In genomic region chr1:66446261-66447001, GRCh38 we compare ENCODE assay signal across 8 cellular contexts.
DNase-seq lines count a peak whose midpoint lies in the region; ATAC-seq and TF ChIP-seq lines count a peak whose summit lies in the region.

No MANE protein-coding gene starts in this region.

- no peak overlapping the region for H3K4me3 ChIP-seq in SU-DHL-6 (ENCODE audit: insufficient read depth, low read length, poor library complexity, severe bottlenecking)
- no peak overlapping the region for H3K4me3 ChIP-seq in lung
- H3K4me3 ChIP-seq in upper lobe of left lung = no peak overlapping the region

- no peaks in the 10 kb centered on the region for H3K36me3 ChIP-seq in SU-DHL-6 (ENCODE audit: low read length)
- no peaks in the 10 kb centered on the region for H3K36me3 ChIP-seq in lung (ENCODE audit: control insufficient read depth in 2 of 2, insufficient read depth in 2 of 2, low read length in 2 of 2)
- H3K36me3 ChIP-seq in upper lobe of left lung = no peaks in the 10 kb centered on the region

- in situ Hi-C loops in GM13976 (cut with MboI; ENCODE audit: low sequenced_read_pairs, unreplicated experiment) = no loop called here

- no peak for TF ChIP-seq EP300 in upper lobe of left lung (IDR thresholded peaks at IDR 0.05)

- H3K27ac ChIP-seq in SU-DHL-6 (ENCODE audit: low read depth, low read length) = no peak overlapping the region
- peak overlapping the region in 1 of 2 donors; percentile 48 for H3K27ac ChIP-seq in lung (ENCODE audit: low read depth in 1 of 2, low read length in 1 of 2)
- peak overlapping the region in 3 of 4 donors; percentile 47 to 66 (median 57) for H3K27ac ChIP-seq in upper lobe of left lung

- no peaks in the 10 kb centered on the region for H3K27me3 ChIP-seq in SU-DHL-6 (ENCODE audit: low read length)
- no peaks in the 10 kb centered on the region for H3K27me3 ChIP-seq in lung (ENCODE audit: control insufficient read depth, insufficient read depth)
- no peaks in the 10 kb centered on the region for H3K27me3 ChIP-seq in upper lobe of left lung

- no peak overlapping the region for H3K4me2 ChIP-seq in SU-DHL-6 (ENCODE audit: low read depth, low read length, poor library complexity, severe bottlenecking)

- peak overlapping the region; percentile 70 for H2AFZ ChIP-seq in SU-DHL-6 (ENCODE audit: low read depth, low read length, severe bottlenecking)

- H3K9me3 ChIP-seq in SU-DHL-6 (ENCODE audit: insufficient read depth, low read length) (no peaks in the 10 kb centered on the region), lung (ENCODE audit: control insufficient read depth in 2 of 2, insufficient read depth in 1 of 2, low read length in 1 of 2) (no peaks in the 10 kb centered on the region), upper lobe of left lung (no peaks in the 10 kb centered on the region)

- H3K4me1 ChIP-seq in lung (ENCODE audit: control insufficient read depth in 2 of 2, insufficient read depth in 2 of 2, low read length in 2 of 2) (peaks cover 2 to 17% of the 10 kb centered on the region in 2 donors), upper lobe of left lung (peaks cover 5 to 28% (median 20%) of the 10 kb centered on the region in 4 donors)

- 19 to 20% methylated on average over 8 of the region's 8 CpGs for WGBS in lung, 2 donors
- WGBS in upper lobe of left lung, 2 donors = 15 to 19% methylated on average over 8 of the region's 8 CpGs

- ATAC-seq in HG02798 (IDR thresholded peaks at IDR 0.05; ENCODE audit: poor library complexity, unreplicated experiment) = peak; percentile 49
- peak; percentile 88 for ATAC-seq in lung (ENCODE audit: insufficient read depth, low FRiP score)
- peak; percentile 79 to 89 for ATAC-seq in upper lobe of left lung (ENCODE audit: low FRiP score in 2 of 2)

- no peaks in the 10 kb centered on the region for H3F3A ChIP-seq in SU-DHL-6 (ENCODE audit: insufficient read depth)

- H4K20me1 ChIP-seq in SU-DHL-6 (ENCODE audit: low read depth, low read length) = no peaks in the 10 kb centered on the region

- TF ChIP-seq CTCF in GM13976 (IDR thresholded peaks at IDR 0.05; ENCODE audit: borderline replicate concordance, control extremely low read depth, extremely low read depth, insufficient read depth, missing control alignments) (peak; percentile 72), SU-DHL-6 (IDR thresholded peaks at IDR 0.05; ENCODE audit: insufficient read depth, low read length, poor library complexity, severe bottlenecking) (peak; percentile 82), lung (IDR thresholded peaks at IDR 0.05; ENCODE audit: control extremely low read depth, extremely low read depth) (peak; percentile 82), upper lobe of left lung (IDR thresholded peaks at IDR 0.05) (peak; percentile 69 to 94 (median 87))

- no peak for TF ChIP-seq POLR2A in upper lobe of left lung (IDR thresholded peaks at IDR 0.05)

- H3K9ac ChIP-seq in SU-DHL-6 (ENCODE audit: low read length) = no peak overlapping the region

- no peaks in the 10 kb centered on the region for H3K9me2 ChIP-seq in SU-DHL-6 (replicated peaks; ENCODE audit: insufficient read depth, low read length)

- DNase-seq in AML-193 (lab: John Stamatoyannopoulos, UW) (peak; percentile 65 to 79), GM13976 (ENCODE audit: low spot score) (peak; percentile 68), NCI-H128 (lab: John Stamatoyannopoulos, UW; ENCODE audit: unreplicated experiment) (peak; percentile 27), dermis blood vessel endothelial cell (peak; percentile 89), lung (ENCODE audit: low spot score) (no peak), upper lobe of left lung (no peak)

- H3K79me2 ChIP-seq in SU-DHL-6 (ENCODE audit: insufficient read depth, low read length) = no peaks in the 10 kb centered on the region

Comparison
In these comparisons a context has a peak if more than half of its experiments do, and no peak if none do; other contexts are left out.
1. DNase-seq: peak in AML-193 (2 of 2), GM13976 (single experiment), NCI-H128 (single experiment) and dermis blood vessel endothelial cell (single experiment); none in lung (single experiment) and upper lobe of left lung (0 of 2).
2. Peak in every context shown above with its lines, with median percentiles within 50 percentile points of each other: CTCF ChIP-seq and ATAC-seq.